In genomic region chr10:73867871-73868631, GRCh38 we compare ENCODE assay signal across 9 cellular contexts. TPM values are rescaled to one million over a fixed set of nuclear protein-coding genes. Genes with fewer than 3 reads are reported as not detected.
DNase-seq lines count a peak whose midpoint lies in the region; ATAC-seq and TF ChIP-seq lines count a peak whose summit lies in the region.
"Had no signal": no experiment of that assay in that cellular context is flagged by ENCODE, and none has a peak within 500 bp of the region (broad histone marks: within the 10 kb centered on the region; RNA-seq: fewer than 3 reads in every experiment).

No MANE protein-coding gene starts in this region.

- no peak overlapping the region for H3K27ac ChIP-seq in CD4-positive, alpha-beta memory T cell (ENCODE audit: low read depth, low read length)
- peak overlapping the region; percentile 91 for H3K27ac ChIP-seq in WERI-Rb-1
- peak overlapping the region; percentile 64 for H3K27ac ChIP-seq in rectal smooth muscle tissue (ENCODE audit: low read depth, low read length)

- H3K4me1 ChIP-seq in CD4-positive, alpha-beta memory T cell (ENCODE audit: insufficient read depth, low read length) = peaks cover 92% of the 10 kb centered on the region
- peaks cover 41% of the 10 kb centered on the region for H3K4me1 ChIP-seq in rectal smooth muscle tissue (ENCODE audit: control insufficient read depth, insufficient read depth, low read length)

- intact Hi-C loops in CD4-positive, alpha-beta memory T cell (cut with micrococcal nuclease) = no loop called here

- peaks cover 23 to 70% of the 10 kb centered on the region in 2 donors for H3K36me3 Mint-ChIP-seq in CD4-positive, alpha-beta memory T cell
- peaks cover 3% of the 10 kb centered on the region for H3K36me3 Mint-ChIP-seq in glutamatergic neuron (ENCODE audit: unreplicated experiment)

- TF ChIP-seq CTCF in WERI-Rb-1 (IDR thresholded peaks at IDR 0.05; ENCODE audit: low read depth, low read length) (no peak), glutamatergic neuron (IDR thresholded peaks at IDR 0.05; ENCODE audit: partially characterized antibody, unreplicated experiment) (no peak)

- peak overlapping the region; percentile 16 to 93 (median 81) for H3K27ac Mint-ChIP-seq in CD4-positive, alpha-beta memory T cell
- peak overlapping the region; percentile 79 for H3K27ac Mint-ChIP-seq in glutamatergic neuron (ENCODE audit: unreplicated experiment)

- H3K4me3 Mint-ChIP-seq in CD4-positive, alpha-beta memory T cell = peak overlapping the region in 4 of 8 donors; percentile 18 to 93 (median 44)
- peak overlapping the region; percentile 53 for H3K4me3 Mint-ChIP-seq in glutamatergic neuron (ENCODE audit: unreplicated experiment)

- H3K4me1 Mint-ChIP-seq in CD4-positive, alpha-beta memory T cell = peaks cover 64 to 100% (median 89%) of the 10 kb centered on the region in 4 donors
- peaks cover 44% of the 10 kb centered on the region for H3K4me1 Mint-ChIP-seq in glutamatergic neuron (ENCODE audit: low read depth, unreplicated experiment)

- H3K27me3 Mint-ChIP-seq in CD4-positive, alpha-beta memory T cell = no peaks in the 10 kb centered on the region
- H3K27me3 Mint-ChIP-seq in glutamatergic neuron (ENCODE audit: unreplicated experiment) = peaks cover 8% of the 10 kb centered on the region

- no peak overlapping the region for H3K4me3 ChIP-seq in CD4-positive, alpha-beta memory T cell (ENCODE audit: low read length in 2 of 2)
- H3K4me3 ChIP-seq in WERI-Rb-1 (ENCODE audit: low read depth, low read length) (no peak overlapping the region), rectal smooth muscle tissue (ENCODE audit: low read length) (no peak overlapping the region)

- CTCF ChIA-PET in CD4-positive, alpha-beta memory T cell (lab: Charles Lee; ENCODE audit: partially characterized antibody) = interaction anchor here (1.0 to 13.4 kb wide), 5 partner anchors 11 to 96 kb away, joined by 3 to 199 read pairs (median 4); a partner anchor contains a TSS

- POLR2A ChIA-PET in CD4-positive, alpha-beta memory T cell (lab: Charles Lee; ENCODE audit: partially characterized antibody) = interaction anchor here (1.5 to 3.7 kb wide), 4 partner anchors 8 to 95 kb away, joined by 4 to 28 read pairs (median 12); no protein-coding TSS in a partner anchor

- no peak overlapping the region for H3K9ac ChIP-seq in rectal smooth muscle tissue (ENCODE audit: low read length)

- no peak for DNase-seq in CD4-positive, alpha-beta memory T cell
- DNase-seq in WERI-Rb-1 = no peak
- no peak for DNase-seq in glutamatergic neuron
- no peak for DNase-seq in NOMO-1 treated with DMSO at 0.1 percent for 48 hours (lab: John Stamatoyannopoulos, UW; ENCODE audit: unreplicated experiment)
- no peak for DNase-seq in OCI-M1 (lab: John Stamatoyannopoulos, UW)
- DNase-seq: NCI-H1930 had no signal

- no peaks in the 10 kb centered on the region for H3K27me3 ChIP-seq in CD4-positive, alpha-beta memory T cell (ENCODE audit: insufficient read depth, low read length)
- H3K27me3 ChIP-seq in WERI-Rb-1 (ENCODE audit: insufficient read depth, low read depth, severe bottlenecking) = no peaks in the 10 kb centered on the region
- H3K27me3 ChIP-seq in rectal smooth muscle tissue (ENCODE audit: control insufficient read depth, insufficient read depth, low read length) = no peaks in the 10 kb centered on the region

- ATAC-seq in GM21786 (IDR thresholded peaks at IDR 0.05; ENCODE audit: unreplicated experiment) (no peak), GM19351 (IDR thresholded peaks at IDR 0.05; ENCODE audit: unreplicated experiment) (no peak)

- H3K9me3 ChIP-seq in CD4-positive, alpha-beta memory T cell (ENCODE audit: control insufficient read depth in 1 of 2, low read length in 2 of 2) = no peaks in the 10 kb centered on the region
- H3K9me3 ChIP-seq in WERI-Rb-1 (ENCODE audit: severe bottlenecking) = no peaks in the 10 kb centered on the region

- peaks cover 0 to 2% (median 0%) of the 10 kb centered on the region in 8 donors for H3K9me3 Mint-ChIP-seq in CD4-positive, alpha-beta memory T cell
- peaks cover 9% of the 10 kb centered on the region for H3K9me3 Mint-ChIP-seq in glutamatergic neuron (ENCODE audit: unreplicated experiment)

- H3K36me3 ChIP-seq in CD4-positive, alpha-beta memory T cell (ENCODE audit: insufficient read depth, low read length) = peaks cover 29% of the 10 kb centered on the region
- peaks cover 55% of the 10 kb centered on the region for H3K36me3 ChIP-seq in WERI-Rb-1
- H3K36me3 ChIP-seq in rectal smooth muscle tissue (ENCODE audit: control insufficient read depth, insufficient read depth, low read length) = peaks cover 26% of the 10 kb centered on the region

RNA-seq across cellular contexts. Expression of gene CAMK2G, which starts 6.3 kb away (rescaled TPM):
- total RNA-seq in CD4-positive, alpha-beta memory T cell = 10 to 100 TPM; 64.3 to 70.4 TPM
- polyA plus RNA-seq in CD4-positive, alpha-beta memory T cell = 1 to 10 TPM; 3.8 to 7.8 TPM
- total RNA-seq in glutamatergic neuron (ENCODE audit: unreplicated experiment) = 25.9 TPM

RNA-seq across cellular contexts. Expression of gene PLAU, which starts 42.9 kb away (rescaled TPM):
- under 1 TPM; 0.64 to 0.91 TPM for total RNA-seq in CD4-positive, alpha-beta memory T cell
- not detected for polyA plus RNA-seq in CD4-positive, alpha-beta memory T cell
- 0.59 TPM for total RNA-seq in glutamatergic neuron (ENCODE audit: unreplicated experiment)

RNA-seq across cellular contexts. Expression of gene NDST2, which starts 56.7 kb away (rescaled TPM):
- total RNA-seq in CD4-positive, alpha-beta memory T cell = 10 to 100 TPM; 84.8 to 87.7 TPM
- 10 to 100 TPM; 14.4 to 33.7 TPM for polyA plus RNA-seq in CD4-positive, alpha-beta memory T cell
- total RNA-seq in glutamatergic neuron (ENCODE audit: unreplicated experiment) = 34.4 TPM
